Comparison of ENCODE assay signal across 14 cellular contexts in genomic region chr21:46001821-46002681, GRCh38. TPM values are rescaled to one million over a fixed set of nuclear protein-coding genes. Genes with fewer than 3 reads are reported as not detected.
DNase-seq lines count a peak whose midpoint lies in the region; ATAC-seq and TF ChIP-seq lines count a peak whose summit lies in the region.
"Had no signal": no experiment of that assay in that cellular context is flagged by ENCODE, and none has a peak within 500 bp of the region (broad histone marks: within the 10 kb centered on the region; RNA-seq: fewer than 3 reads in every experiment).

No MANE protein-coding gene starts in this region.

- TF ChIP-seq CTCF in Peyer's patch (IDR thresholded peaks at IDR 0.05) (no peak), right atrium auricular region (IDR thresholded peaks at IDR 0.05) (no peak)

- TF ChIP-seq POLR2A in Peyer's patch (IDR thresholded peaks at IDR 0.05): no peak

- peak; percentile 10 for DNase-seq in Daoy (ENCODE audit: low read depth)
- DNase-seq in Peyer's patch: peak; percentile 13 to 41 (median 33)
- peak; percentile 57 for DNase-seq in right atrium auricular region (ENCODE audit: low spot score)
- DNase-seq in posterior cingulate gyrus: peak in 6 of 10 donors; percentile 4 to 80 (median 39)
- DNase-seq in stimulated activated CD4-positive, alpha-beta T cell treated with anti-CD3 and anti-CD28 coated beads, Interleukin-2, amount 100 ng/mL, for 24 hours: no peak
- DNase-seq: C1 segment of cervical spinal cord, DMS79, hippocampal formation, NCI-H1092 treated with DMSO at 0.1 percent for 48 hours, NCI-H2171 had no signal

- ATAC-seq in GM18861 (IDR thresholded peaks at IDR 0.05; ENCODE audit: unreplicated experiment): no peak
- no peak for ATAC-seq in HG03135 (IDR thresholded peaks at IDR 0.05; ENCODE audit: unreplicated experiment)

- H3K27me3 ChIP-seq in Peyer's patch (no peaks in the 10 kb centered on the region), right atrium auricular region (no peaks in the 10 kb centered on the region)
- H3K27me3 ChIP-seq: transverse colon had no signal

- H3K4me3 ChIP-seq in Peyer's patch (no peak overlapping the region), right atrium auricular region (no peak overlapping the region)
- H3K4me3 ChIP-seq: transverse colon had no signal

- H3K9me3 ChIP-seq in Peyer's patch: no peaks in the 10 kb centered on the region
- H3K9me3 ChIP-seq in right atrium auricular region: no peaks in the 10 kb centered on the region
- H3K9me3 ChIP-seq: transverse colon had no signal

- intact Hi-C loops in posterior cingulate gyrus (cut with DNase I): no loop called here

- H3K4me1 ChIP-seq in Peyer's patch: no peaks in the 10 kb centered on the region
- H3K4me1 ChIP-seq in right atrium auricular region: no peaks in the 10 kb centered on the region
- H3K4me1 ChIP-seq: parathyroid adenoma, transverse colon had no signal

- no peak overlapping the region for H3K27ac ChIP-seq in Peyer's patch
- no peak overlapping the region for H3K27ac ChIP-seq in right atrium auricular region
- H3K27ac ChIP-seq: parathyroid adenoma had no signal

- H3K36me3 ChIP-seq in Peyer's patch (peaks cover 0 to 20% (median 0%) of the 10 kb centered on the region in 3 donors), right atrium auricular region (peaks cover 68% of the 10 kb centered on the region)

RNA-seq across cellular contexts. Expression of gene COL6A1, which starts 20.5 kb away (rescaled TPM):
- total RNA-seq in Daoy (2014; rRNA removed; shearing (Covaris generic)): 444 and 536 TPM in 2 replicates
- total RNA-seq in Peyer's patch (100 to 1,000 TPM in 3 of 4 donors, 10 to 100 TPM in 1; 37.7 to 458 (median 161) TPM), right atrium auricular region (100 to 1,000 TPM; 201 to 278 TPM)

Comparison
In these comparisons a context has a peak if more than half of its experiments do, and no peak if none do; other contexts are left out.
1. DNase-seq: peak in Daoy (single experiment), Peyer's patch (3 of 3), right atrium auricular region (single experiment) and posterior cingulate gyrus (6 of 10); none in stimulated activated CD4-positive, alpha-beta T cell treated with anti-CD3 and anti-CD28 coated beads, Interleukin-2, amount 100 ng/mL, for 24 hours (0 of 2).